In the genomic region with DNA sequence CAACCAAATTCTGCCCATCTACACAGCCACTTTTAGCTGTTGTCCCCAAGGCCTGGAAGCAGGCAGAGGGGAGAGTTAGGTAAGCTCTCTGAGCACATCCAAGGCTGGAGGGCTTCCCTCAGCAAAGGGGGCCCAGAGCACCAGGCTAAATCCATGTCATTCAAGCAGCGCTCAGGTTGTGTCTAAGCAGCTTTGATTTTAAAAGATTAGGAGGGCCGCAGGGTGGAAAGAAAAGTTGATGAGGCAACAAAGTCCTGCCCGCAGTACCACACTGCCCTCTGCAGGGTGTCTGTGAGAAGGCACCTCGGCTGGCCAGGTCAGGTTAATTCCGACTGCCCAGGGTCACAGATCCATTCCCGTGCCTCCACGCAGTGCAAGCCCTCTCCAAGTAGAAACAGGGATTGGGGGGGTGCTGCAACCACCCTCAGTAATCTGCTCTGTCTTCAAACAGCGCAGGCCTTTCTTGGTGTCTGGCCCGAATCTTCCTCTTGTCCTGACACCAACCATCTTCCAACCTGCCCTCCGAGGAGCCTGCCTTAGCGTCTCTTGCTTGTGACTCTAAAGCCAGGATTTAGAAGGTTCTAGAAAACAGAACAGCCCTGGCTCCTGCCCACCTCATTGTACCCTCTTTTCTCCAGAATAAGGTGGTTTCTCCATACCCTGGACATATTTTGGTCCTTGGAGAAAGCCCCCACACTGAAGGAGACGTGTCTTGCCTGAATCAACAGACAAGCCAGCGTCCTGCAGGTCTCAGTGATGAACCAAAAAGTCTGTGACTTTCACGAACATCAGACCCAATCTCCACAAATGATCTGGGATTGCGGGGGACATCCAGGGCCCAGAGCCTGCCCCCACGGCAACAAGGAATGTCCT, we compare ENCODE assay signal across 1 cellular context.
TF ChIP-seq lines count a peak whose summit lies in the region.

No MANE protein-coding gene starts in this region.

TF ChIP-seq in H1, 55 proteins besides CTCF, POLR2A, EP300 and RAD21 (continued from another document):
- no peak for TF ChIP-seq KDM1A (IDR thresholded peaks at IDR 0.05; ENCODE audit: borderline replicate concordance, low read length)
- TF ChIP-seq BCL11A (IDR thresholded peaks at IDR 0.05; ENCODE audit: low read depth in 2 of 2, low read length in 2 of 2), result no peak
